In the genomic region with DNA sequence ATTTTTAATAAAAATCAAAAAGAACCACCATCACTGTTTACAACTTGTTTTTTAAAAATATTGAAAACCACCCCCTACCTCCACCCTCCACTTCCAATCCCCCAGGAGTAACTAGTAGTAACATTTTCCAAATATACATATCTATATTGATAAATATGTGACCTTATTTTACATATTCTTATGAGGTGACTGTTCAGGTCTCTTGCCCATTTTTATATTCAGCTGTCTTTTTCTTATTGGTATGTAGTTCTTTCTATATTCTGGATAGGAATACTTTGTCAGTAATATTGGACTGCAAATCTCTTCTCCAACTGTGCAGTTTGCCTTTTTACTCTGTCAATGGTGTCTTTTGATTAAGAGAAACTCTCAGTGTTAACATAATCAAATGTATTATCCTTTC, we compare ENCODE assay signal across 22 cellular contexts. TPM values are rescaled to one million over a fixed set of nuclear protein-coding genes. Genes with fewer than 3 reads are reported as not detected.
DNase-seq lines count a peak whose midpoint lies in the region; FAIRE-seq and TF ChIP-seq lines count a peak whose summit lies in the region.
"Had no signal": no experiment of that assay in that cellular context is flagged by ENCODE, and none has a peak within 500 bp of the region (broad histone marks: within the 10 kb centered on the region; RNA-seq: fewer than 3 reads in every experiment).

No MANE protein-coding gene starts in this region.

- H3K27ac ChIP-seq in kidney (ENCODE audit: low read depth in 2 of 2, low read length in 2 of 2) (no peak overlapping the region), small intestine (ENCODE audit: low read depth in 1 of 2, low read length in 1 of 2) (no peak overlapping the region)
- H3K27ac ChIP-seq: 22Rv1; A549; BLaER1 treated with 17β-estradiol and CSF1 and Interleukin-3, amounts not matched to agents 10 nM and 100 nM; C4-2B had no signal

- no peaks in the 10 kb centered on the region for H3K9me3 ChIP-seq in kidney (ENCODE audit: control insufficient read depth in 1 of 2, low read length in 2 of 2)
- H3K9me3 ChIP-seq in small intestine (ENCODE audit: control insufficient read depth, low read depth) = no peaks in the 10 kb centered on the region
- H3K9me3 ChIP-seq: A549, Caco-2 had no signal

- H3K27ac Mint-ChIP-seq in activated T-helper 1 cell treated with anti-CD3 and anti-CD28 coated beads, Interleukin-12 subunit alpha, Interleukin-12 subunit beta, Interleukin-2, Interleukin-4 antibody, amounts not matched to agents 30 ng/mL and 10 ng/mL and 1 ng/mL, durations not matched to agents 14 hours and 24 hours and 36 hours = peak overlapping the region; percentile 3
- H3K27ac Mint-ChIP-seq: B cell; CD4-positive, alpha-beta T cell; CD8-positive, alpha-beta T cell had no signal

- TF ChIP-seq CTCF in kidney (IDR thresholded peaks at IDR 0.05; ENCODE audit: borderline replicate concordance, extremely low read depth, insufficient read depth) = no peak

- H3K4me3 Mint-ChIP-seq in activated T-helper 1 cell treated with anti-CD3 and anti-CD28 coated beads, Interleukin-12 subunit alpha, Interleukin-12 subunit beta, Interleukin-2, Interleukin-4 antibody, amounts not matched to agents 30 ng/mL and 10 ng/mL and 1 ng/mL, durations not matched to agents 14 hours and 24 hours and 36 hours = no peak overlapping the region
- H3K4me3 Mint-ChIP-seq: B cell; CD4-positive, alpha-beta T cell; CD8-positive, alpha-beta T cell had no signal

- H3K4me1 ChIP-seq in kidney (ENCODE audit: control insufficient read depth in 1 of 2, insufficient read depth in 1 of 2, low read depth in 1 of 2, low read length in 2 of 2) (no peaks in the 10 kb centered on the region), small intestine (ENCODE audit: control insufficient read depth in 2 of 2, insufficient read depth in 1 of 2, low read depth in 1 of 2, low read length in 1 of 2) (no peaks in the 10 kb centered on the region)
- H3K4me1 ChIP-seq: A549; BLaER1 treated with 17β-estradiol and CSF1 and Interleukin-3, amounts not matched to agents 10 nM and 100 nM; Caco-2 had no signal

- no peak for DNase-seq in activated T-helper 1 cell treated with anti-CD3 and anti-CD28 coated beads, Interleukin-12 subunit alpha, Interleukin-12 subunit beta, Interleukin-2, Interleukin-4 antibody, amounts not matched to agents 30 ng/mL and 10 ng/mL and 1 ng/mL, durations not matched to agents 14 hours and 24 hours and 36 hours (ENCODE audit: low spot score)
- no peak for DNase-seq in kidney
- no peak for DNase-seq in small intestine
- no peak for DNase-seq in NCI-H2107 (lab: John Stamatoyannopoulos, UW)
- DNase-seq in islet precursor cell = no peak
- DNase-seq in activated CD4-positive, alpha-beta T cell treated with anti-CD3 and anti-CD28 coated beads, Interleukin-2, amount 50 U/mL, for 48 hours = no peak
- DNase-seq: AML-193; Caco-2; Calu3; CD4-positive, alpha-beta T cell; CD8-positive, alpha-beta T cell; DMS79 treated with DMSO at 0.1 percent for 48 hours; GF-D8 had no signal

- FAIRE-seq in kidney (lab: Jason Lieb, UNC) (peak; percentile 61), small intestine (lab: Jason Lieb, UNC) (peak; percentile 51)
- FAIRE-seq: A549, D721Med, G401.6, GM12891, GM19239 had no signal

- H3K36me3 ChIP-seq in kidney (ENCODE audit: control insufficient read depth in 1 of 2, insufficient read depth in 2 of 2, low read length in 2 of 2) (no peaks in the 10 kb centered on the region), small intestine (ENCODE audit: control insufficient read depth in 2 of 2, insufficient read depth in 2 of 2, low read length in 2 of 2) (no peaks in the 10 kb centered on the region)
- H3K36me3 ChIP-seq: BLaER1 treated with 17β-estradiol and CSF1 and Interleukin-3, amounts not matched to agents 10 nM and 100 nM had no signal

- H3K4me3 ChIP-seq in kidney (ENCODE audit: low read length in 2 of 2) (no peak overlapping the region), small intestine (ENCODE audit: low read depth in 1 of 2, low read length in 2 of 2) (no peak overlapping the region)
- H3K4me3 ChIP-seq: A549; BLaER1 treated with 17β-estradiol and CSF1 and Interleukin-3, amounts not matched to agents 10 nM and 100 nM had no signal

- intact Hi-C loops in activated T-helper 1 cell treated with anti-CD3 and anti-CD28 coated beads, Interleukin-12 subunit alpha, Interleukin-12 subunit beta, Interleukin-2, Interleukin-4 antibody, amounts not matched to agents 30 ng/mL and 10 ng/mL and 1 ng/mL, durations not matched to agents 14 hours and 24 hours and 36 hours (cut with micrococcal nuclease) = no loop called here
- intact Hi-C loops in kidney (cut with DNase I) = no loop called here

- no peaks in the 10 kb centered on the region for H3K4me1 Mint-ChIP-seq in activated T-helper 1 cell treated with anti-CD3 and anti-CD28 coated beads, Interleukin-12 subunit alpha, Interleukin-12 subunit beta, Interleukin-2, Interleukin-4 antibody, amounts not matched to agents 30 ng/mL and 10 ng/mL and 1 ng/mL, durations not matched to agents 14 hours and 24 hours and 36 hours (ENCODE audit: low read depth)

- peaks cover 0 to 5% of the 10 kb centered on the region in 2 donors for H3K27me3 ChIP-seq in small intestine (ENCODE audit: control insufficient read depth in 2 of 2, insufficient read depth in 2 of 2, low read length in 2 of 2)
- H3K27me3 ChIP-seq: BLaER1 treated with 17β-estradiol and CSF1 and Interleukin-3, amounts not matched to agents 10 nM and 100 nM had no signal

- no peaks in the 10 kb centered on the region for H3K9me3 Mint-ChIP-seq in activated T-helper 1 cell treated with anti-CD3 and anti-CD28 coated beads, Interleukin-12 subunit alpha, Interleukin-12 subunit beta, Interleukin-2, Interleukin-4 antibody, amounts not matched to agents 30 ng/mL and 10 ng/mL and 1 ng/mL, durations not matched to agents 14 hours and 24 hours and 36 hours
- H3K9me3 Mint-ChIP-seq: CD4-positive, alpha-beta T cell; CD8-positive, alpha-beta T cell had no signal

- H3K27me3 Mint-ChIP-seq in activated T-helper 1 cell treated with anti-CD3 and anti-CD28 coated beads, Interleukin-12 subunit alpha, Interleukin-12 subunit beta, Interleukin-2, Interleukin-4 antibody, amounts not matched to agents 30 ng/mL and 10 ng/mL and 1 ng/mL, durations not matched to agents 14 hours and 24 hours and 36 hours (ENCODE audit: insufficient read depth) = peaks cover 58% of the 10 kb centered on the region

- H3K9ac ChIP-seq in kidney (ENCODE audit: low read length in 2 of 2) = no peak overlapping the region
- H3K9ac ChIP-seq: BLaER1 treated with 17β-estradiol and CSF1 and Interleukin-3, amounts not matched to agents 10 nM and 100 nM had no signal

- no peaks in the 10 kb centered on the region for H3K36me3 Mint-ChIP-seq in activated T-helper 1 cell treated with anti-CD3 and anti-CD28 coated beads, Interleukin-12 subunit alpha, Interleukin-12 subunit beta, Interleukin-2, Interleukin-4 antibody, amounts not matched to agents 30 ng/mL and 10 ng/mL and 1 ng/mL, durations not matched to agents 14 hours and 24 hours and 36 hours (ENCODE audit: low read depth)
- H3K36me3 Mint-ChIP-seq: CD8-positive, alpha-beta T cell had no signal

RNA-seq across cellular contexts. Expression of gene EIF5, which starts 59.0 kb away (rescaled TPM):
- 279 and 292 TPM in 2 replicates for total RNA-seq in activated T-helper 1 cell treated with anti-CD3 and anti-CD28 coated beads, Interleukin-12 subunit alpha, Interleukin-12 subunit beta, Interleukin-2, Interleukin-4 antibody, amounts not matched to agents 30 ng/mL and 10 ng/mL and 1 ng/mL, durations not matched to agents 14 hours and 24 hours and 36 hours
- 229 TPM for total RNA-seq in kidney
- 91.2 TPM for polyA plus RNA-seq in kidney (ENCODE audit: insufficient read depth, low read depth, low replicate concordance)
- 100 to 1,000 TPM in 1 of 3 donors, 10 to 100 TPM in 2; 80.5 to 148 (median 82.3) TPM for polyA plus RNA-seq in small intestine
